In the genomic region with DNA sequence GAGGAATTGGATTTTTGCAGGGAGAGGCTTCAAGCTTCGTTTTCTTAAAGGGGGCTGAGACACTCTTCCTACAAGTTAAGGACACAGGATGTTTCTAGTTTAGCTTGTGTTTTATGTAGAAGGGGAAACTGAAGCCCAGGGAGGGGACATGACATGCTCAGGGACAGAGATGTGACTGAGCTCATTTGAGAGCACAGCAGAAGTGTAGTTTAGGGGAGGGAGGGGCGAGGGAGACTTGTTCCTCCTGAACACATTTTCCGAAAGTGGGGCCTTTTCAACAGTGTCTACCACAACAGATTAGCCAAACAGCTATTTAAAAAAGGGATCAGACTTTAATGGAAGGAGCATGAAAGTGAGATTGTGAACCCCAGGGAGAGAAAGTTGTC, we compare ENCODE assay signal across 15 cellular contexts.
DNase-seq lines count a peak whose midpoint lies in the region; TF ChIP-seq lines count a peak whose summit lies in the region.
"Had no signal": no experiment of that assay in that cellular context is flagged by ENCODE, and none has a peak within 500 bp of the region (broad histone marks: within the 10 kb centered on the region; RNA-seq: fewer than 3 reads in every experiment).

No MANE protein-coding gene starts in this region.

- H3K79me2 ChIP-seq in smooth muscle cell (ENCODE audit: low read depth): no peaks in the 10 kb centered on the region

- no peak overlapping the region for H2AFZ ChIP-seq in smooth muscle cell (ENCODE audit: low read depth)

- peaks cover 28% of the 10 kb centered on the region for H3F3A ChIP-seq in smooth muscle cell (ENCODE audit: low read depth)

- 0 to 20% methylated on average over 1 of the region's 3 CpGs for WGBS in mesodermal cell (ENCODE audit: insufficient coverage in 2 of 2), 2 experiments
- 15% methylated on average over 3 of the region's 3 CpGs for WGBS in smooth muscle cell (ENCODE audit: low lambda C conversion rate)

- in situ Hi-C loops in HAP-1 (cut with MboI; ENCODE audit: low sequenced_read_pairs) (no loop called here), G401 (cut with HindIII; ENCODE audit: low sequenced_read_pairs) (no loop called here)

- H4K20me1 ChIP-seq in smooth muscle cell (ENCODE audit: low read depth): no peaks in the 10 kb centered on the region

- intact Hi-C loops in dorsolateral prefrontal cortex (cut with DNase I): no loop called here

- H3K4me2 ChIP-seq in smooth muscle cell: peak overlapping the region; percentile 57

- TF ChIP-seq CTCF in dorsolateral prefrontal cortex (IDR thresholded peaks at IDR 0.05 in 54 of 56, conservative IDR thresholded peaks at IDR 0.05 in 2 of 56; ENCODE audit: low read depth in 1 of 56, partially characterized antibody in 56 of 56) (no peak), smooth muscle cell (IDR thresholded peaks at IDR 0.05; ENCODE audit: borderline replicate concordance, insufficient read depth, poor library complexity, severe bottlenecking) (no peak)

- no peaks in the 10 kb centered on the region; the same call in 1 of the 2 replicates for H3K27me3 ChIP-seq in HUES48 (ENCODE audit: control insufficient read depth, insufficient read depth, low read length)
- no peaks in the 10 kb centered on the region for H3K27me3 ChIP-seq in dorsolateral prefrontal cortex
- H3K27me3 ChIP-seq in smooth muscle cell (ENCODE audit: low read depth): no peaks in the 10 kb centered on the region
- H3K27me3 ChIP-seq in HAP-1 (ENCODE audit: low read depth): no peaks in the 10 kb centered on the region

- no peak overlapping the region for H3K4me3 ChIP-seq in HUES48 (ENCODE audit: low read depth, low read length)
- H3K4me3 ChIP-seq in dorsolateral prefrontal cortex: no peak overlapping the region
- H3K4me3 ChIP-seq in mesodermal cell (ENCODE audit: extremely low read depth, insufficient read depth, low read length, poor library complexity, severe bottlenecking): no peak overlapping the region
- H3K4me3 ChIP-seq in smooth muscle cell: no peak overlapping the region
- H3K4me3 ChIP-seq in HAP-1: no peak overlapping the region

- H3K36me3 ChIP-seq in HUES48 (ENCODE audit: control insufficient read depth, insufficient read depth, low read length) (no peaks in the 10 kb centered on the region), mesodermal cell (ENCODE audit: control insufficient read depth, insufficient read depth, low read length) (no peaks in the 10 kb centered on the region), smooth muscle cell (ENCODE audit: low read depth) (no peaks in the 10 kb centered on the region), HAP-1 (replicated peaks) (no peaks in the 10 kb centered on the region)

- no peak overlapping the region for H3K9ac ChIP-seq in HUES48 (ENCODE audit: low read depth, low read length)
- peak overlapping the region; percentile 33 for H3K9ac ChIP-seq in smooth muscle cell (ENCODE audit: low read depth)

- peak overlapping the region; percentile 74 for H3K27ac ChIP-seq in HUES48 (ENCODE audit: low read depth, low read length)
- peak overlapping the region in 30 of 59 donors; percentile 6 to 78 (median 48) for H3K27ac ChIP-seq in dorsolateral prefrontal cortex
- peak overlapping the region; percentile 99 for H3K27ac ChIP-seq in mesodermal cell (ENCODE audit: low read depth, low read length, severe bottlenecking)
- H3K27ac ChIP-seq in smooth muscle cell (ENCODE audit: low read depth): peak overlapping the region; percentile 83

- H3K4me1 ChIP-seq in HUES48 (ENCODE audit: control insufficient read depth, insufficient read depth, low read length) (peaks cover 12% of the 10 kb centered on the region), mesodermal cell (ENCODE audit: control insufficient read depth, insufficient read depth, low read length, poor library complexity, severe bottlenecking) (peaks cover 19% of the 10 kb centered on the region), smooth muscle cell (ENCODE audit: low read depth) (peaks cover 31% of the 10 kb centered on the region), HAP-1 (no peaks in the 10 kb centered on the region)

- DNase-seq in dorsolateral prefrontal cortex: no peak
- DNase-seq in smooth muscle cell (lab: John Stamatoyannopoulos, UW; ENCODE audit: unreplicated experiment): no peak
- DNase-seq in SHP77 treated with DMSO at 0.1 percent for 48 hours (lab: John Stamatoyannopoulos, UW): no peak
- no peak for DNase-seq in HAP-1 (ENCODE audit: low spot score in 2 of 2)
- no peak for DNase-seq in G401 (ENCODE audit: low spot score)
- no peak for DNase-seq in stimulated activated CD4-positive, alpha-beta T cell treated with anti-CD3 and anti-CD28 coated beads, Interleukin-12 subunit alpha, Interleukin-12 subunit beta, amount 100 ng/mL, for 4 hours
- DNase-seq: activated naive CD4-positive, alpha-beta T cell treated with anti-CD3 and anti-CD28 coated beads, Interleukin-2, amount 50 U/mL, for 16 hours; cerebellar nuclear complex; DND-41; natural killer cell; NCI-H226; stimulated activated CD8-positive, alpha-beta memory T cell treated with anti-CD3 and anti-CD28 coated beads, Interleukin-4, amount 100 ng/mL, for 48 hours; T1000 had no signal

- H3K9me3 ChIP-seq in HUES48 (ENCODE audit: control insufficient read depth, insufficient read depth, low read length): no peaks in the 10 kb centered on the region
- H3K9me3 ChIP-seq in mesodermal cell (ENCODE audit: control insufficient read depth, low read length): no peaks in the 10 kb centered on the region
- H3K9me3 ChIP-seq in smooth muscle cell (replicated peaks; ENCODE audit: low read depth): no peaks in the 10 kb centered on the region
- 0 out of 2 replicates have a peak, but pooled peaks cover 2% of the 10 kb centered on the region for H3K9me3 ChIP-seq in HAP-1

Comparison
In these comparisons a context has a peak if more than half of its experiments do, and no peak if none do; other contexts are left out.
1. H3K27ac ChIP-seq: peak in every context shown above with its lines; median percentile 99 in mesodermal cell; 83 in smooth muscle cell; 74 in HUES48; 48 in dorsolateral prefrontal cortex.